Comparison of ENCODE assay signal across 15 cellular contexts in the genomic region with DNA sequence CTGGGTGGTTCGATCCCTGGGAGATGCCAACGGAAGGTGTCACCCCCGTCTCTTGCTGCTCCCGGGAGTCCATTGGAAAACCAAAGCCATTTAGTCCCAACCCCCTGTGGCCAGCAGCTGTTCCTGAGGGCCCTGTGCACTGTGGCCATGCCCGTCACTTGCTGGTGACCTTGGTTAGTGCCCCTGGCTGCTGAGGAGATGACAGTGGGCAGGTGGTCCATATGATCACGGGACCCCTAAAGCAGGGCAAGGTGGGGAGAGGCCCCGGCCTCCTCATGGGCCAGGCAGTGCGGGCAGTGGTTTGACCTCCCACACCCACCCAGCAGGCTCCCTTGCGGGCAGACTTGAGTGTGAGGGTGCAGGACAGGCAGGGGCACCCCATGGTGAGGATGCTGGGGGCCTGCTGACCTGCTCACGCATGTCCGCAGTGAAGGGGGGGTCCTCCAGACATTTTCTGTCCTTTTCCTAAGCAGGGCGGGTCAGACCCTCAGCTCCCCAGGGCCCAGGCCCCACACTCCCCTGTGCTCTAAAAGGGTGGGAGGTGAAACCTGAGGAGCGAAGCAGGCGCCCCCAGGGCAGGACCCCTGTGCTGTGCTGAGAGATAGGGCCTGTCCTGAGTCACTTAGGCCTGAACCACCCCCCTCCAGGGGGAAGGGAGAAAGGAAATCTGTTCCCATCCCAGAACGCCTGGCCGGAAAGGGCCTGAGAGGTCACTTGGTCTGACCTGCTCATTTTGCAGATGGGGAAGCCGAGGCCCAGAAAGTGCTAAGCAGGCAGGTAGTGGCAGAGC. TPM values are rescaled to one million over a fixed set of nuclear protein-coding genes. Genes with fewer than 3 reads are reported as not detected.
DNase-seq lines count a peak whose midpoint lies in the region; ATAC-seq, FAIRE-seq and TF ChIP-seq lines count a peak whose summit lies in the region.
"Had no signal": no experiment of that assay in that cellular context is flagged by ENCODE, and none has a peak within 500 bp of the region (broad histone marks: within the 10 kb centered on the region; RNA-seq: fewer than 3 reads in every experiment).

No MANE protein-coding gene starts in this region.

- TF ChIP-seq EP300 in HepG2 (IDR thresholded peaks at IDR 0.05; ENCODE audit: low read depth in 2 of 2, low read length in 2 of 2) (no peak), HepG2 (CRISPR knock-in tag; IDR thresholded peaks at IDR 0.05; ENCODE audit: borderline replicate concordance) (no peak), esophagus muscularis mucosa (IDR thresholded peaks at IDR 0.05) (no peak)

- intact Hi-C loops in right lobe of liver (cut with DNase I) (no loop called here), HepG2 (cut with micrococcal nuclease; ENCODE audit: unreplicated experiment) (no loop called here), esophagus muscularis mucosa (cut with DNase I) (no loop called here)

- ATAC-seq in right lobe of liver (no peak), HepG2 (no peak), omental fat pad (ENCODE audit: low FRiP score) (no peak)
- ATAC-seq: left cardiac atrium, pancreas had no signal

- CTCF ChIA-PET in HepG2 (lab: Yijun Ruan, JAX; ENCODE audit: low intra/inter-chr PET ratio, low total read pairs), result no interaction called here

- H3K9ac ChIP-seq in HepG2 (ENCODE audit: insufficient read depth, low read depth, low read length), result no peak overlapping the region

- H3K4me1 ChIP-seq in right lobe of liver (no peaks in the 10 kb centered on the region), HepG2 (ENCODE audit: insufficient read depth, low read length) (peaks cover 14% of the 10 kb centered on the region), esophagus muscularis mucosa (peaks cover 42 to 80% (median 76%) of the 10 kb centered on the region in 4 donors)

- no peak for FAIRE-seq in HepG2 (lab: Jason Lieb, UNC)
- FAIRE-seq: GM18507, pancreas had no signal

- no peak for TF ChIP-seq CTCF in right lobe of liver (IDR thresholded peaks at IDR 0.05)
- no peak for TF ChIP-seq CTCF in HepG2 (CRISPR knock-in tag; IDR thresholded peaks at IDR 0.05)
- TF ChIP-seq CTCF in esophagus muscularis mucosa (IDR thresholded peaks at IDR 0.05), result no peak
- no peak for TF ChIP-seq CTCF in omental fat pad (IDR thresholded peaks at IDR 0.05)
- no peak for TF ChIP-seq CTCF in brain microvascular endothelial cell (IDR thresholded peaks at IDR 0.05; ENCODE audit: low read depth, low read length, missing control alignments)

- no peaks in the 10 kb centered on the region for H3K79me2 ChIP-seq in HepG2 (ENCODE audit: insufficient read depth, low read length)

- no peak overlapping the region for H2AFZ ChIP-seq in HepG2 (ENCODE audit: low read length)

- in situ Hi-C loops in HepG2 (cut with HindIII; ENCODE audit: extremely low pct_ligation_motif_present, low pct_unique_long_range_greater_than_20kb) (no loop called here), brain microvascular endothelial cell (cut with HindIII; ENCODE audit: low pct_ligation_motif_present, low sequenced_read_pairs) (no loop called here)

- H3K27me3 ChIP-seq in right lobe of liver (no peaks in the 10 kb centered on the region), HepG2 (ENCODE audit: control insufficient read depth in 1 of 2, insufficient read depth in 2 of 2, low read length in 2 of 2) (no peaks in the 10 kb centered on the region), esophagus muscularis mucosa (no peaks in the 10 kb centered on the region), brain microvascular endothelial cell (replicated peaks) (no peaks in the 10 kb centered on the region)
- H3K27me3 ChIP-seq: pancreas had no signal

- no peaks in the 10 kb centered on the region for H3K9me3 ChIP-seq in right lobe of liver
- no peaks in the 10 kb centered on the region for H3K9me3 ChIP-seq in HepG2 (ENCODE audit: low read length)
- H3K9me3 ChIP-seq in esophagus muscularis mucosa, result no peaks in the 10 kb centered on the region
- H3K9me3 ChIP-seq: pancreas had no signal

- H3K36me3 ChIP-seq in right lobe of liver (no peaks in the 10 kb centered on the region), HepG2 (replicated peaks in 1 of 2; ENCODE audit: control insufficient read depth in 1 of 2, insufficient read depth in 2 of 2, low read length in 2 of 2) (peaks cover 1 to 14% of the 10 kb centered on the region in 2 experiments; a peak in 3 of 5 replicates), esophagus muscularis mucosa (peaks cover 0 to 25% (median 9%) of the 10 kb centered on the region in 4 donors), brain microvascular endothelial cell (replicated peaks) (peaks cover 3% of the 10 kb centered on the region)
- H3K36me3 ChIP-seq: pancreas had no signal

- BruUV-seq in HepG2 (replicated peaks; lab: Mats Ljungman, UMichigan), result no TSS peak

- TF ChIP-seq RAD21 in HepG2 (CRISPR knock-in tag; IDR thresholded peaks at IDR 0.05), result no peak

- DNase-seq in right lobe of liver (peak in 2 of 3 donors; percentile 36 to 42), HepG2 (ENCODE audit: low spot score) (no peak), esophagus muscularis mucosa (ENCODE audit: extremely low spot score) (no peak), omental fat pad (ENCODE audit: low spot score) (peak; percentile 3), NCI-H187 treated with DMSO at 0.1 percent for 48 hours (lab: John Stamatoyannopoulos, UW) (no peak), NCI-H446 treated with DMSO at 0.1 percent for 48 hours (lab: John Stamatoyannopoulos, UW) (no peak), brain microvascular endothelial cell (no peak)
- no peak for DNase-seq in activated naive CD4-positive, alpha-beta T cell treated with Interleukin-2 at 50 U/mL for 16 hours
- DNase-seq: activated CD4-positive, alpha-beta T cell treated with anti-CD3 and anti-CD28 coated beads, Interleukin-2, amount 10 ng/mL, durations not matched to agents 7 days and 5 days; activated naive CD4-positive, alpha-beta T cell treated with anti-CD3 and anti-CD28 coated beads for 36 hours; left cardiac atrium; NCI-H1417 treated with DMSO at 0.1 percent for 48 hours had no signal

- TF ChIP-seq POLR2A in right lobe of liver (IDR thresholded peaks at IDR 0.05) (no peak), HepG2 (IDR thresholded peaks at IDR 0.05; ENCODE audit: insufficient read depth in 1 of 2, low read depth in 2 of 2, low read length in 2 of 2) (no peak), esophagus muscularis mucosa (IDR thresholded peaks at IDR 0.05; ENCODE audit: low read depth) (no peak)

- H3K4me3 ChIP-seq in right lobe of liver, result no peak overlapping the region
- H3K4me3 ChIP-seq in HepG2 (replicated peaks in 1 of 3; ENCODE audit: insufficient read depth in 1 of 3, low read depth in 2 of 3, low read length in 3 of 3), result no peak overlapping the region
- H3K4me3 ChIP-seq in esophagus muscularis mucosa, result no peak overlapping the region
- no peak overlapping the region for H3K4me3 ChIP-seq in brain microvascular endothelial cell (ENCODE audit: low read depth, low read length)
- H3K4me3 ChIP-seq: pancreas had no signal

- no peak overlapping the region for H3K27ac ChIP-seq in right lobe of liver
- H3K27ac ChIP-seq in HepG2 (ENCODE audit: extremely low read length, insufficient read depth, low read length), result no peak overlapping the region
- peak overlapping the region; percentile 68 to 81 (median 80) for H3K27ac ChIP-seq in esophagus muscularis mucosa (replicated peaks in 1 of 4)
- no peak overlapping the region for H3K27ac ChIP-seq in brain microvascular endothelial cell
- H3K27ac ChIP-seq: pancreas had no signal

- peaks cover 8% of the 10 kb centered on the region; the same call in 1 of the 2 replicates for H4K20me1 ChIP-seq in HepG2 (ENCODE audit: insufficient read depth, low read length)

- POLR2A ChIA-PET in HepG2 (lab: Yijun Ruan, JAX), result no interaction called here

- WGBS in right lobe of liver (ENCODE audit: insufficient coverage, low coverage, low lambda C conversion rate, missing lambda C conversion rate), result 20% methylated on average over 1 of the region's 17 CpGs
- 88% methylated on average over 9 of the region's 17 CpGs for WGBS in HepG2 (ENCODE audit: low lambda C conversion rate)
- WGBS in esophagus muscularis mucosa, result 62% methylated on average over 11 of the region's 17 CpGs

- H3K4me2 ChIP-seq in HepG2 (ENCODE audit: low read depth, low read length), result no peak overlapping the region

RNA-seq across cellular contexts. Expression of a gene that starts 6.8 kb away (rescaled TPM):
- total RNA-seq in right lobe of liver (10 to 100 TPM; 11.1 to 26.9 (median 24.2) TPM), HepG2 (2016; rRNA removed; fragmentation: Illumina TruSeq; extraction: Trizol) (40.7 and 70.5 TPM in 2 replicates), esophagus muscularis mucosa (100 to 1,000 TPM in 2 of 4 donors, 10 to 100 TPM in 2; 84.0 to 145 (median 101) TPM), omental fat pad (10 to 100 TPM; 17.9 to 35.9 (median 28.8) TPM)
- total RNA-seq in HepG2 (2016; cell fraction: cytosol; rRNA removed; fragmentation: Illumina TruSeq; extraction: Trizol; ENCODE audit: low read depth), result 13.6 and 14.1 TPM in 2 replicates
- 40.7 and 74.0 TPM in 2 replicates for total RNA-seq in HepG2 (2016; cell fraction: insoluble cytoplasmic fraction; rRNA removed; fragmentation: Illumina TruSeq; extraction: Trizol)
- 30.7 and 33.5 TPM in 2 replicates for total RNA-seq in HepG2 (2016; cell fraction: membrane; rRNA removed; fragmentation: Illumina TruSeq; extraction: Trizol)
- total RNA-seq in HepG2 (2016; cell fraction: nucleus; rRNA removed; fragmentation: Illumina TruSeq; extraction: Trizol), result 49.2 and 56.2 TPM in 2 replicates
- polyA plus RNA-seq in HepG2 (2011; rRNA removed), result 270 and 321 TPM in 2 replicates
- 356 TPM in 2 replicates for polyA plus RNA-seq in HepG2 (2011; cell fraction: cytosol; rRNA removed)
- 111 and 119 TPM in 2 replicates for polyA plus RNA-seq in HepG2 (2011; cell fraction: nucleus; rRNA removed)
- polyA plus RNA-seq in HepG2 (2012), result 124 and 196 TPM in 2 replicates
- polyA plus RNA-seq in HepG2 (2016; cell fraction: cytosol; fragmentation: Illumina TruSeq; extraction: Trizol; ENCODE audit: low read depth), result 18.9 and 24.2 TPM in 2 replicates
- polyA plus RNA-seq in HepG2 (2016; cell fraction: insoluble cytoplasmic fraction; fragmentation: Illumina TruSeq; extraction: Trizol; ENCODE audit: low read depth), result 53.1 and 56.4 TPM in 2 replicates
- polyA plus RNA-seq in HepG2 (2016; cell fraction: membrane; fragmentation: Illumina TruSeq; extraction: Trizol; ENCODE audit: low read depth), result 32.9 and 35.3 TPM in 2 replicates
- 111 and 121 TPM in 2 replicates for polyA plus RNA-seq in HepG2 (2016; cell fraction: nucleus; fragmentation: Illumina TruSeq; extraction: Trizol; ENCODE audit: insufficient read depth, low read depth)
- polyA minus RNA-seq in HepG2 (2011; rRNA and poly(A)+ RNA removed; ENCODE audit: low replicate concordance), result 108 and 408 TPM in 2 replicates
- 84.7 and 140 TPM in 2 replicates for polyA minus RNA-seq in HepG2 (2011; cell fraction: cytosol; rRNA and poly(A)+ RNA removed)
- 20.1 and 24.2 TPM in 2 replicates for polyA minus RNA-seq in HepG2 (2011; cell fraction: nucleus; rRNA and poly(A)+ RNA removed)

RNA-seq across cellular contexts. Expression of a gene that starts 53.5 kb away (rescaled TPM):
- total RNA-seq in right lobe of liver (under 1 TPM in 3 of 6 experiments, not detected in 3; 0.06 to 0.12 (median 0.07) TPM), HepG2 (2016; rRNA removed; fragmentation: Illumina TruSeq; extraction: Trizol) (not detected in 2 replicates), esophagus muscularis mucosa (under 1 TPM in 2 of 4 donors, not detected in 2; 0.29 to 0.42 TPM), omental fat pad (under 1 TPM in 2 of 4 donors, not detected in 2; 0.12 to 0.19 TPM)
- total RNA-seq in HepG2 (2016; cell fraction: cytosol; rRNA removed; fragmentation: Illumina TruSeq; extraction: Trizol; ENCODE audit: low read depth), result not detected in 2 replicates
- 0.04 TPM in 1 of 2 replicates, not detected in the other for total RNA-seq in HepG2 (2016; cell fraction: insoluble cytoplasmic fraction; rRNA removed; fragmentation: Illumina TruSeq; extraction: Trizol)
- total RNA-seq in HepG2 (2016; cell fraction: membrane; rRNA removed; fragmentation: Illumina TruSeq; extraction: Trizol), result not detected in 2 replicates
- not detected in 2 replicates for total RNA-seq in HepG2 (2016; cell fraction: nucleus; rRNA removed; fragmentation: Illumina TruSeq; extraction: Trizol)
- polyA plus RNA-seq in HepG2 (2011; rRNA removed), result not detected in 2 replicates
- polyA plus RNA-seq in HepG2 (2011; cell fraction: cytosol; rRNA removed), result 0.04 TPM in 1 of 2 replicates, not detected in the other
- 0.05 and 0.06 TPM in 2 replicates for polyA plus RNA-seq in HepG2 (2011; cell fraction: nucleus; rRNA removed)
- not detected in 2 replicates for polyA plus RNA-seq in HepG2 (2012)
- polyA plus RNA-seq in HepG2 (2016; cell fraction: cytosol; fragmentation: Illumina TruSeq; extraction: Trizol; ENCODE audit: low read depth), result not detected in 2 replicates
- polyA plus RNA-seq in HepG2 (2016; cell fraction: insoluble cytoplasmic fraction; fragmentation: Illumina TruSeq; extraction: Trizol; ENCODE audit: low read depth), result not detected in 2 replicates
- not detected in 2 replicates for polyA plus RNA-seq in HepG2 (2016; cell fraction: membrane; fragmentation: Illumina TruSeq; extraction: Trizol; ENCODE audit: low read depth)
- polyA plus RNA-seq in HepG2 (2016; cell fraction: nucleus; fragmentation: Illumina TruSeq; extraction: Trizol; ENCODE audit: insufficient read depth, low read depth), result 0.18 TPM in 1 of 2 replicates, not detected in the other
- polyA minus RNA-seq in HepG2 (2011; rRNA and poly(A)+ RNA removed; ENCODE audit: low replicate concordance), result 0.09 and 0.14 TPM in 2 replicates
- polyA minus RNA-seq in HepG2 (2011; cell fraction: cytosol; rRNA and poly(A)+ RNA removed), result not detected in 2 replicates
- polyA minus RNA-seq in HepG2 (2011; cell fraction: nucleus; rRNA and poly(A)+ RNA removed), result not detected in 2 replicates
- total RNA-seq: chondrocyte had no signal

Comparison
In these comparisons a context has a peak if more than half of its experiments do, and no peak if none do; other contexts are left out.
1. DNase-seq: peak in right lobe of liver (2 of 3) and omental fat pad (single experiment); none in HepG2 (single experiment), esophagus muscularis mucosa (single experiment), activated naive CD4-positive, alpha-beta T cell treated with Interleukin-2 at 50 U/mL for 16 hours (single experiment), NCI-H187 treated with DMSO at 0.1 percent for 48 hours (single experiment), NCI-H446 treated with DMSO at 0.1 percent for 48 hours (single experiment) and brain microvascular endothelial cell (single experiment).
2. H3K27ac ChIP-seq: peak in esophagus muscularis mucosa (4 of 4); none in right lobe of liver (0 of 3), HepG2 (single experiment) and brain microvascular endothelial cell (single experiment).